In genomic region chr19:40777795-40778044, GRCh38 we compare ENCODE assay signal across 9 cellular contexts. TPM values are rescaled to one million over a fixed set of nuclear protein-coding genes. Genes with fewer than 3 reads are reported as not detected.
DNase-seq lines count a peak whose midpoint lies in the region; ATAC-seq, FAIRE-seq and TF ChIP-seq lines count a peak whose summit lies in the region.
"Had no signal": no experiment of that assay in that cellular context is flagged by ENCODE, and none has a peak within 500 bp of the region (broad histone marks: within the 10 kb centered on the region; RNA-seq: fewer than 3 reads in every experiment).

No MANE protein-coding gene starts in this region.

- H3K4me3 Mint-ChIP-seq in glutamatergic neuron (ENCODE audit: unreplicated experiment): peak overlapping the region; percentile 93

- peak overlapping the region; percentile 99 for H3K27ac Mint-ChIP-seq in glutamatergic neuron (ENCODE audit: unreplicated experiment)

- H3K9me3 ChIP-seq in small intestine (ENCODE audit: control insufficient read depth, low read depth): no peaks in the 10 kb centered on the region

- FAIRE-seq in H54 (lab: Jason Lieb, UNC) (peak; percentile 48), small intestine (lab: Jason Lieb, UNC) (no peak), D721Med (lab: Jason Lieb, UNC) (no peak)

- H3K9me3 Mint-ChIP-seq in glutamatergic neuron (ENCODE audit: unreplicated experiment): peaks cover 13% of the 10 kb centered on the region

- H3K36me3 ChIP-seq in small intestine (ENCODE audit: control insufficient read depth in 2 of 2, insufficient read depth in 2 of 2, low read length in 2 of 2): no peaks in the 10 kb centered on the region

- H3K4me1 Mint-ChIP-seq in glutamatergic neuron (ENCODE audit: low read depth, unreplicated experiment): peaks cover 7% of the 10 kb centered on the region

- intact Hi-C loops in sciatic nerve (cut with DNase I): no loop called here

- TF ChIP-seq POLR2A in H54 (IDR thresholded peaks at IDR 0.05; ENCODE audit: low read depth, low read length): 0 out of 2 replicates have a peak, but pooled peaks have one; percentile 27

- H3K27me3 ChIP-seq in small intestine (ENCODE audit: control insufficient read depth in 2 of 2, insufficient read depth in 2 of 2, low read length in 2 of 2): no peaks in the 10 kb centered on the region

- H3K4me3 ChIP-seq in WI38 (ENCODE audit: low read depth, low read length) (peak overlapping the region; percentile 76), small intestine (ENCODE audit: low read depth in 1 of 2, low read length in 2 of 2) (peak overlapping the region; percentile 57 to 58)

- TF ChIP-seq CTCF in WI38 (IDR thresholded peaks at IDR 0.05; ENCODE audit: low read depth, low read length) (no peak), glutamatergic neuron (IDR thresholded peaks at IDR 0.05; ENCODE audit: partially characterized antibody, unreplicated experiment) (no peak), D721Med (IDR thresholded peaks at IDR 0.05; ENCODE audit: insufficient read depth, missing control alignments) (no peak)

- peaks cover 0 to 3% of the 10 kb centered on the region in 2 donors for H3K4me1 ChIP-seq in small intestine (ENCODE audit: control insufficient read depth in 2 of 2, insufficient read depth in 1 of 2, low read depth in 1 of 2, low read length in 1 of 2)

- no peak for ATAC-seq in sciatic nerve
- ATAC-seq in GM18873 (IDR thresholded peaks at IDR 0.05; ENCODE audit: low FRiP score, unreplicated experiment): no peak
- ATAC-seq in HG02938 (IDR thresholded peaks at IDR 0.05; ENCODE audit: unreplicated experiment): no peak

- WGBS in small intestine, 3 donors: 0 to 1% (median 1%) methylated on average over 12 of the region's 12 CpGs

- H3K27ac ChIP-seq in small intestine (ENCODE audit: low read depth in 1 of 2, low read length in 1 of 2): peak overlapping the region; percentile 89 to 97

- DNase-seq in H54 (ENCODE audit: insufficient read length, low spot score) (no peak), glutamatergic neuron (no peak), small intestine (no peak), sciatic nerve (ENCODE audit: low spot score) (no peak), D721Med (ENCODE audit: insufficient read length, low spot score) (no peak)

- H3K36me3 Mint-ChIP-seq in glutamatergic neuron (ENCODE audit: unreplicated experiment): no peaks in the 10 kb centered on the region

- H3K27me3 Mint-ChIP-seq in glutamatergic neuron (ENCODE audit: unreplicated experiment): peaks cover 4% of the 10 kb centered on the region

RNA-seq across cellular contexts. Expression of gene RAB4B, which starts 0.3 kb away (rescaled TPM):
- total RNA-seq in glutamatergic neuron (ENCODE audit: unreplicated experiment) (43.2 TPM), sciatic nerve (29.5 TPM)
- polyA plus RNA-seq in small intestine: 10 to 100 TPM; 41.9 to 48.1 (median 44.3) TPM

RNA-seq across cellular contexts. Expression of gene MIA, which starts 2.4 kb away (rescaled TPM):
- total RNA-seq in glutamatergic neuron (ENCODE audit: unreplicated experiment) (not detected), sciatic nerve (173 TPM)
- polyA plus RNA-seq in small intestine: 1 to 10 TPM in 2 of 3 donors, not detected in 1; 3.2 to 4.3 TPM
- total RNA-seq: M059J had no signal

RNA-seq across cellular contexts. Expression of gene EGLN2, which starts 21.3 kb away (rescaled TPM):
- total RNA-seq in glutamatergic neuron (ENCODE audit: unreplicated experiment) (142 TPM), sciatic nerve (109 TPM)
- 100 to 1,000 TPM in 1 of 3 donors, 10 to 100 TPM in 2; 68.9 to 103 (median 93.8) TPM for polyA plus RNA-seq in small intestine

RNA-seq across cellular contexts. Expression of gene SNRPA, which starts 26.7 kb away (rescaled TPM):
- total RNA-seq in glutamatergic neuron (ENCODE audit: unreplicated experiment) (70.3 TPM), sciatic nerve (58.3 TPM)
- polyA plus RNA-seq in small intestine: 10 to 100 TPM; 25.7 to 77.8 (median 36.7) TPM

RNA-seq across cellular contexts. Expression of gene ACTMAP, which starts 27.4 kb away (rescaled TPM):
- total RNA-seq in glutamatergic neuron (ENCODE audit: unreplicated experiment) (20.7 TPM), sciatic nerve (6.1 TPM)
- 10 to 100 TPM; 12.1 to 27.5 (median 19.5) TPM for polyA plus RNA-seq in small intestine

Comparison
In these comparisons a context has a peak if more than half of its experiments do, and no peak if none do; other contexts are left out.
1. RNA of gene MIA, which starts 2.4 kb away (total RNA-seq): 173 TPM in sciatic nerve (single experiment); not detected in glutamatergic neuron (single experiment); every median in the first group is over 100 times any median in the second.